In genomic region chrX:15909605-15910004, GRCh38 we compare ENCODE assay signal across 28 cellular contexts. TPM values are rescaled to one million over a fixed set of nuclear protein-coding genes. Genes with fewer than 3 reads are reported as not detected.
DNase-seq lines count a peak whose midpoint lies in the region; ATAC-seq and TF ChIP-seq lines count a peak whose summit lies in the region.
"Had no signal": no experiment of that assay in that cellular context is flagged by ENCODE, and none has a peak within 500 bp of the region (broad histone marks: within the 10 kb centered on the region; RNA-seq: fewer than 3 reads in every experiment).

No MANE protein-coding gene starts in this region.

- no peaks in the 10 kb centered on the region for H3K27me3 ChIP-seq in HUES6 (ENCODE audit: control insufficient read depth, insufficient read depth, low read length)
- H3K27me3 ChIP-seq: Peyer's patch had no signal

- H3K4me3 ChIP-seq in HUES6 (ENCODE audit: low read depth, low read length): peak overlapping the region; percentile 2; the same call in 1 of the 2 replicates
- H3K4me3 ChIP-seq: heart left ventricle, Peyer's patch had no signal

- no peak overlapping the region for H3K4me3 Mint-ChIP-seq in Calu3 (ENCODE audit: low read depth, unreplicated experiment)
- H3K4me3 Mint-ChIP-seq: activated B cell treated with CpG ODN at 0.5 μM for 24 hours; activated naive CD4-positive, alpha-beta T cell treated with anti-CD3 and anti-CD28 coated beads, Interleukin-2, amount 10 ng/mL, durations not matched to agents 7 days and 5 days; CD4-positive, alpha-beta memory T cell; effector memory CD8-positive, alpha-beta T cell had no signal

- H3K9me3 ChIP-seq in HUES6 (ENCODE audit: control insufficient read depth, insufficient read depth, low read depth, low read length): no peaks in the 10 kb centered on the region
- H3K9me3 ChIP-seq: heart left ventricle, Peyer's patch had no signal

- H3K27me3 Mint-ChIP-seq in Calu3 (ENCODE audit: unreplicated experiment): no peaks in the 10 kb centered on the region
- H3K27me3 Mint-ChIP-seq: activated B cell treated with CpG ODN at 0.5 μM for 24 hours had no signal

- no peaks in the 10 kb centered on the region for H3K36me3 Mint-ChIP-seq in Calu3 (ENCODE audit: insufficient read depth, unreplicated experiment)
- H3K36me3 Mint-ChIP-seq: activated naive CD4-positive, alpha-beta T cell treated with anti-CD3 and anti-CD28 coated beads, Interleukin-2, amount 10 ng/mL, durations not matched to agents 7 days and 5 days; CD4-positive, alpha-beta memory T cell had no signal

- BruUV-seq in Calu3 (replicated peaks; lab: Mats Ljungman, UMichigan): no TSS peak

- no peaks in the 10 kb centered on the region for H3K9me3 Mint-ChIP-seq in Calu3 (ENCODE audit: low read depth, unreplicated experiment)
- H3K9me3 Mint-ChIP-seq: activated B cell treated with CpG ODN at 0.5 μM for 24 hours; activated naive CD4-positive, alpha-beta T cell treated with anti-CD3 and anti-CD28 coated beads, Interleukin-2, amount 10 ng/mL, durations not matched to agents 7 days and 5 days; CD4-positive, alpha-beta memory T cell; effector memory CD8-positive, alpha-beta T cell had no signal

- H3K4me1 ChIP-seq in HUES6 (ENCODE audit: control insufficient read depth, insufficient read depth, low read length): peaks cover 26% of the 10 kb centered on the region
- H3K4me1 ChIP-seq: Peyer's patch had no signal

- H3K27ac Mint-ChIP-seq in Calu3 (ENCODE audit: unreplicated experiment): no peak overlapping the region
- H3K27ac Mint-ChIP-seq: activated B cell treated with CpG ODN at 0.5 μM for 24 hours; activated naive CD4-positive, alpha-beta T cell treated with anti-CD3 and anti-CD28 coated beads, Interleukin-2, amount 10 ng/mL, durations not matched to agents 7 days and 5 days; CD4-positive, alpha-beta memory T cell; effector memory CD8-positive, alpha-beta T cell had no signal

- H3K27ac ChIP-seq in HUES6 (ENCODE audit: low read depth, low read length) (peak overlapping the region; percentile 86), caudate nucleus (ENCODE audit: low read depth, low read length) (peak overlapping the region; percentile 74)
- H3K27ac ChIP-seq: heart left ventricle, Peyer's patch had no signal

- H3K9ac ChIP-seq in HUES6 (ENCODE audit: low read length): peak overlapping the region; percentile 55

- no peak for ATAC-seq in HG02938 (IDR thresholded peaks at IDR 0.05; ENCODE audit: unreplicated experiment)
- ATAC-seq: effector memory CD8-positive, alpha-beta T cell; esophagus mucosa; heart left ventricle; left ventricle myocardium superior; stimulated activated naive CD8-positive, alpha-beta T cell treated with anti-CD3 and anti-CD28 coated beads, Interleukin-15, Interleukin-2, amounts not matched to agents 100 U/mL and 50 U/mL, for 24 hours had no signal

- peak; percentile 67 for DNase-seq in ELF-1 (ENCODE audit: low read depth, low spot score)
- DNase-seq in caudate nucleus (lab: John Stamatoyannopoulos, UW): no peak
- peak; percentile 31 for DNase-seq in iPS-NIHi11 (ENCODE audit: low spot score)
- DNase-seq in GM19240 (ENCODE audit: insufficient read length, low spot score): no peak
- no peak for DNase-seq in Calu3
- no peak for DNase-seq in activated CD4-positive, alpha-beta T cell treated with anti-CD3 and anti-CD28 coated beads, Interleukin-2, amount 50 U/mL, for 4 hours
- DNase-seq: activated B cell treated with CpG ODN at 0.5 μM for 24 hours; activated CD4-positive, alpha-beta T cell treated with anti-CD3 and anti-CD28 coated beads, Interleukin-2, amount 50 U/mL, for 48 hours; activated naive CD4-positive, alpha-beta T cell treated with anti-CD3 and anti-CD28 coated beads, Interleukin-2, amount 10 ng/mL, durations not matched to agents 7 days and 5 days; amniotic stem cell; CD4-positive, alpha-beta memory T cell; effector memory CD8-positive, alpha-beta T cell; foreskin fibroblast; heart left ventricle; islet precursor cell; left ventricle myocardium superior; NCI-H1092; NCI-H1694 treated with DMSO at 0.1 percent for 48 hours; NCI-H2171 treated with DMSO at 0.1 percent for 48 hours; NCI-H524 treated with DMSO at 0.1 percent for 48 hours; Peyer's patch; stimulated activated CD4-positive, alpha-beta T cell treated with anti-CD3 and anti-CD28 coated beads, Interleukin-15, amount 100 ng/mL, for 24 hours; stimulated activated naive CD8-positive, alpha-beta T cell treated with anti-CD3 and anti-CD28 coated beads, Interleukin-15, Interleukin-2, amounts not matched to agents 100 U/mL and 50 U/mL, for 24 hours; SW 1271; T1000 had no signal

- intact Hi-C loops in Calu3 (cut with micrococcal nuclease; ENCODE audit: unreplicated experiment): no loop called here

- H3K36me3 ChIP-seq in HUES6 (ENCODE audit: control insufficient read depth, insufficient read depth, low read length): no peaks in the 10 kb centered on the region
- H3K36me3 ChIP-seq: heart left ventricle, Peyer's patch had no signal

- no peak for TF ChIP-seq CTCF in Calu3 (IDR thresholded peaks at IDR 0.05; ENCODE audit: unreplicated experiment)

- H3K4me1 Mint-ChIP-seq in Calu3 (ENCODE audit: low read depth, unreplicated experiment): no peaks in the 10 kb centered on the region
- H3K4me1 Mint-ChIP-seq: activated naive CD4-positive, alpha-beta T cell treated with anti-CD3 and anti-CD28 coated beads, Interleukin-2, amount 10 ng/mL, durations not matched to agents 7 days and 5 days; CD4-positive, alpha-beta memory T cell had no signal

- CTCF ChIA-PET in Calu3 (lab: Charles Lee): no interaction called here

RNA-seq across cellular contexts. Expression of gene AP1S2, which starts 55.0 kb away (rescaled TPM):
- total RNA-seq in Calu3 (2022): 41.4 and 57.5 TPM in 2 replicates

Comparison
In these comparisons a context has a peak if more than half of its experiments do, and no peak if none do; other contexts are left out.
1. DNase-seq: peak in ELF-1 (single experiment) and iPS-NIHi11 (single experiment); none in caudate nucleus (0 of 61), GM19240 (single experiment), Calu3 (single experiment) and activated CD4-positive, alpha-beta T cell treated with anti-CD3 and anti-CD28 coated beads, Interleukin-2, amount 50 U/mL, for 4 hours (0 of 2).